8 cellular contexts compared by ENCODE assay signal in genomic region chr5:91381134-91381773, GRCh38. TPM values are rescaled to one million over a fixed set of nuclear protein-coding genes. Genes with fewer than 3 reads are reported as not detected.
DNase-seq lines count a peak whose midpoint lies in the region; ATAC-seq, FAIRE-seq and TF ChIP-seq lines count a peak whose summit lies in the region.

No MANE protein-coding gene starts in this region.

- no peaks in the 10 kb centered on the region for H3K27me3 Mint-ChIP-seq in activated CD8-positive, alpha-beta memory T cell treated with anti-CD3 and anti-CD28 coated beads, Interleukin-2, amount 10 ng/mL, durations not matched to agents 7 days and 5 days
- no peaks in the 10 kb centered on the region for H3K27me3 Mint-ChIP-seq in activated naive CD8-positive, alpha-beta T cell treated with anti-CD3 and anti-CD28 coated beads for 36 hours

- dilution Hi-C loops in keratinocyte (cut with MboI; ENCODE audit: extremely low pct_ligation_motif_present, low sequenced_read_pairs) = loop anchor here (25.0 kb wide), 1 partner anchor 494 kb away; no protein-coding TSS in a partner anchor

- peak overlapping the region; percentile 100 for H3K27ac ChIP-seq in keratinocyte (ENCODE audit: control insufficient read depth, insufficient read depth, low read length)
- peak overlapping the region; percentile 99 for H3K27ac ChIP-seq in thymus (ENCODE audit: low read depth)

- no peaks in the 10 kb centered on the region for H3K9me3 Mint-ChIP-seq in activated CD8-positive, alpha-beta memory T cell treated with anti-CD3 and anti-CD28 coated beads, Interleukin-2, amount 10 ng/mL, durations not matched to agents 7 days and 5 days (ENCODE audit: low read depth)
- no peaks in the 10 kb centered on the region for H3K9me3 Mint-ChIP-seq in activated naive CD8-positive, alpha-beta T cell treated with anti-CD3 and anti-CD28 coated beads for 36 hours

- no peak for ATAC-seq in activated CD8-positive, alpha-beta memory T cell treated with anti-CD3 and anti-CD28 coated beads, Interleukin-2, amount 10 ng/mL, durations not matched to agents 7 days and 5 days

- peak overlapping the region; percentile 88 for H3K4me3 Mint-ChIP-seq in activated CD8-positive, alpha-beta memory T cell treated with anti-CD3 and anti-CD28 coated beads, Interleukin-2, amount 10 ng/mL, durations not matched to agents 7 days and 5 days
- peak overlapping the region; percentile 96 for H3K4me3 Mint-ChIP-seq in activated naive CD8-positive, alpha-beta T cell treated with anti-CD3 and anti-CD28 coated beads for 36 hours

- peak overlapping the region; percentile 100 for H3K27ac Mint-ChIP-seq in activated CD8-positive, alpha-beta memory T cell treated with anti-CD3 and anti-CD28 coated beads, Interleukin-2, amount 10 ng/mL, durations not matched to agents 7 days and 5 days
- peak overlapping the region; percentile 98 for H3K27ac Mint-ChIP-seq in activated naive CD8-positive, alpha-beta T cell treated with anti-CD3 and anti-CD28 coated beads for 36 hours

- FAIRE-seq in keratinocyte (lab: Jason Lieb, UNC) = no peak

- peak overlapping the region; percentile 99 for H3K4me2 ChIP-seq in keratinocyte (ENCODE audit: control insufficient read depth, extremely low read depth, insufficient read depth, low read depth, low read length)

- no peaks in the 10 kb centered on the region for H3K36me3 ChIP-seq in keratinocyte (ENCODE audit: control insufficient read depth in 2 of 2, extremely low read depth in 1 of 2, insufficient read depth in 2 of 2, low read length in 2 of 2)
- no peaks in the 10 kb centered on the region for H3K36me3 ChIP-seq in thymus (ENCODE audit: control insufficient read depth, insufficient read depth)

- H3K9ac ChIP-seq in keratinocyte (ENCODE audit: control insufficient read depth, extremely low read depth, insufficient read depth, low read length) = peak overlapping the region; percentile 100

- H2AFZ ChIP-seq in keratinocyte (ENCODE audit: control insufficient read depth, low read length) = no peak overlapping the region

- H3K27me3 ChIP-seq in keratinocyte (ENCODE audit: control insufficient read depth, extremely low read depth, insufficient read depth, low read length) (no peaks in the 10 kb centered on the region), thymus (ENCODE audit: control insufficient read depth, insufficient read depth) (no peaks in the 10 kb centered on the region)

- H3K4me1 Mint-ChIP-seq in activated CD8-positive, alpha-beta memory T cell treated with anti-CD3 and anti-CD28 coated beads, Interleukin-2, amount 10 ng/mL, durations not matched to agents 7 days and 5 days = peaks cover 33% of the 10 kb centered on the region
- peaks cover 27% of the 10 kb centered on the region for H3K4me1 Mint-ChIP-seq in activated naive CD8-positive, alpha-beta T cell treated with anti-CD3 and anti-CD28 coated beads for 36 hours

- H3K4me3 ChIP-seq in keratinocyte (ENCODE audit: control insufficient read depth in 2 of 3, extremely low read depth in 1 of 3, insufficient read depth in 2 of 3, low read depth in 1 of 3, low read length in 3 of 3) (peak overlapping the region; percentile 75 to 99 (median 98)), thymus (ENCODE audit: low read length) (peak overlapping the region; percentile 89)

- WGBS in thymus = 0% methylated on average over 9 of the region's 9 CpGs

- H3K9me3 ChIP-seq in keratinocyte (ENCODE audit: control insufficient read depth, low read depth, low read length) (no peaks in the 10 kb centered on the region), thymus (ENCODE audit: control insufficient read depth) (no peaks in the 10 kb centered on the region)

- TF ChIP-seq CTCF in keratinocyte (optimal IDR thresholded peaks at IDR 0.05 in 1 of 3, IDR thresholded peaks at IDR 0.05 in 1 of 3, conservative IDR thresholded peaks at IDR 0.05 in 1 of 3; ENCODE audit: extremely low read depth in 1 of 3, insufficient read depth in 2 of 3, low read length in 3 of 3) = no peak

- DNase-seq in activated CD8-positive, alpha-beta memory T cell treated with anti-CD3 and anti-CD28 coated beads, Interleukin-2, amount 10 ng/mL, durations not matched to agents 7 days and 5 days = no peak
- no peak for DNase-seq in activated CD8-positive, alpha-beta memory T cell treated with anti-CD3 and anti-CD28 coated beads, Interleukin-2, amount 50 U/mL, for 48 hours
- DNase-seq in activated naive CD8-positive, alpha-beta T cell treated with anti-CD3 and anti-CD28 coated beads for 36 hours = no peak
- DNase-seq in keratinocyte (ENCODE audit: low read depth, low spot score) = no peak
- DNase-seq in dedifferentiated amniotic fluid mesenchymal stem cell (ENCODE audit: extremely low spot score) = no peak
- DNase-seq in stimulated activated CD4-positive, alpha-beta T cell treated with anti-CD3 and anti-CD28 coated beads, Interleukin-2, amount 100 ng/mL, for 24 hours = no peak
- DNase-seq in NCI-H748 (lab: John Stamatoyannopoulos, UW; ENCODE audit: unreplicated experiment) = no peak

- H3K79me2 ChIP-seq in keratinocyte (ENCODE audit: control insufficient read depth, insufficient read depth, low read length) = peaks cover 23% of the 10 kb centered on the region

- H3K36me3 Mint-ChIP-seq in activated CD8-positive, alpha-beta memory T cell treated with anti-CD3 and anti-CD28 coated beads, Interleukin-2, amount 10 ng/mL, durations not matched to agents 7 days and 5 days = peaks cover 32% of the 10 kb centered on the region
- H3K36me3 Mint-ChIP-seq in activated naive CD8-positive, alpha-beta T cell treated with anti-CD3 and anti-CD28 coated beads for 36 hours = peaks cover 25% of the 10 kb centered on the region

- H4K20me1 ChIP-seq in keratinocyte (ENCODE audit: control insufficient read depth, extremely low read depth, insufficient read depth, low read length) = no peaks in the 10 kb centered on the region

- peaks cover 8% of the 10 kb centered on the region for H3K4me1 ChIP-seq in keratinocyte (ENCODE audit: control insufficient read depth, extremely low read depth, insufficient read depth, low read length)
- no peaks in the 10 kb centered on the region for H3K4me1 ChIP-seq in thymus (ENCODE audit: control insufficient read depth, insufficient read depth, low read length)

- H3K9me1 ChIP-seq in keratinocyte (ENCODE audit: control insufficient read depth, extremely low read depth, insufficient read depth, low read length) = no peaks in the 10 kb centered on the region

- CTCF ChIA-PET in activated CD8-positive, alpha-beta memory T cell treated with anti-CD3 and anti-CD28 coated beads, Interleukin-2, amount 10 ng/mL, durations not matched to agents 7 days and 5 days (lab: Charles Lee) = interaction anchor here (0.7 to 1.8 kb wide), 6 partner anchors 38 to 212 kb away, joined by 3 to 5 read pairs (median 3); no protein-coding TSS in a partner anchor

RNA-seq across cellular contexts. Expression of gene ARRDC3, which starts 1.9 kb away (rescaled TPM):
- 10 to 100 TPM; 13.5 to 42.8 TPM for total RNA-seq in activated CD8-positive, alpha-beta memory T cell treated with anti-CD3 and anti-CD28 coated beads, Interleukin-2, amount 10 ng/mL, durations not matched to agents 7 days and 5 days
- total RNA-seq in activated naive CD8-positive, alpha-beta T cell treated with anti-CD3 and anti-CD28 coated beads for 36 hours = 10 to 100 TPM; 19.4 to 19.6 TPM
- 3.2 to 8.9 TPM (median 7.1 TPM) in 3 replicates for polyA plus RNA-seq in keratinocyte
- 5.4 TPM for polyA plus RNA-seq in keratinocyte (2011; ENCODE audit: low read depth)
- polyA plus RNA-seq in keratinocyte (2011; cell fraction: cytosol; rRNA removed) = 1.9 and 4.0 TPM in 2 replicates
- polyA plus RNA-seq in keratinocyte (2011; cell fraction: nucleus; rRNA removed) = 4.1 and 5.0 TPM in 2 replicates
- 4.8 and 18.1 TPM in 2 replicates for polyA plus RNA-seq in keratinocyte (2012; ENCODE audit: low replicate concordance)
- 3.7 to 28.2 TPM (median 25.4 TPM) in 3 replicates for polyA minus RNA-seq in keratinocyte
- polyA minus RNA-seq in keratinocyte (2011; cell fraction: cytosol; rRNA and poly(A)+ RNA removed) = 28.2 TPM
- polyA minus RNA-seq in keratinocyte (2011; cell fraction: nucleus; rRNA and poly(A)+ RNA removed) = 9.8 and 20.2 TPM in 2 replicates
- 55.7 TPM for polyA plus RNA-seq in thymus
